ENCODE assay signal across 8 cellular contexts in genomic region chr2:95402004-95402369, GRCh38. TPM values are rescaled to one million over a fixed set of nuclear protein-coding genes. Genes with fewer than 3 reads are reported as not detected.
A peak's percentile ranks its signal among the peaks of the same experiment; 100 is the strongest.
DNase-seq lines count a peak whose midpoint lies in the region; ATAC-seq and TF ChIP-seq lines count a peak whose summit lies in the region.
"Not testable (repeated sequence)": the region's sequence is repeated elsewhere in the genome, so short reads cannot be mapped to it uniquely, and the experiment has no call there.

No MANE protein-coding gene starts in this region.

- POLR2A ChIA-PET in PC-9 (lab: Charles Lee; ENCODE audit: unreplicated experiment) = not testable (repeated sequence)

- H3K4me1 ChIP-seq in DOHH2 (ENCODE audit: control insufficient read depth, low read length) (peaks cover 13% of the 10 kb centered on the region), PC-9 (replicated peaks; ENCODE audit: insufficient read depth) (peaks cover 17% of the 10 kb centered on the region), adrenal gland (replicated peaks in 1 of 2) (peaks cover 13 to 15% of the 10 kb centered on the region in 2 donors), mucosa of stomach (ENCODE audit: control insufficient read depth, insufficient read depth, low read length) (peaks cover 14% of the 10 kb centered on the region), stomach smooth muscle (ENCODE audit: control insufficient read depth, insufficient read depth, low read length) (peaks cover 10% of the 10 kb centered on the region)
- not testable (repeated sequence) for H3K4me1 ChIP-seq in foreskin keratinocyte

- peak overlapping the region; percentile 95 for H3K9ac ChIP-seq in mucosa of stomach (ENCODE audit: low read length)
- peak overlapping the region; percentile 86 to 93 for H3K9ac ChIP-seq in stomach smooth muscle (ENCODE audit: low read length in 2 of 2)

- peak overlapping the region; percentile 98 for H2AFZ ChIP-seq in PC-9

- not testable (repeated sequence) for TF ChIP-seq POLR2A in adrenal gland (IDR thresholded peaks at IDR 0.05)

- 1 to 6% (median 2%) methylated on average over 6 to 10 of the region's 10 CpGs; no CpG with 5 or more reads in 1 of the 4 donors for WGBS in adrenal gland, 4 donors

- TSS peak; percentile 78 for BruUV-seq in PC-9 (replicated peaks; lab: Mats Ljungman, UMichigan)

- CTCF ChIA-PET in PC-9 (lab: Charles Lee) = interaction anchor here (0.5 to 1.5 kb wide), 3 partner anchors 13 to 321 kb away, joined by 3 to 7 read pairs (median 3); no protein-coding TSS in a partner anchor

- not testable (repeated sequence) for H3K27me3 ChIP-seq in DOHH2 (ENCODE audit: control insufficient read depth, low read length); PC-9 (ENCODE audit: insufficient read depth, low read depth); adrenal gland; foreskin keratinocyte; mucosa of stomach (ENCODE audit: control insufficient read depth, insufficient read depth, low read length); stomach smooth muscle (ENCODE audit: control insufficient read depth in 1 of 2, insufficient read depth in 2 of 2, low read length in 2 of 2)

- peaks cover 27% of the 10 kb centered on the region for H3K79me2 ChIP-seq in DOHH2 (ENCODE audit: control insufficient read depth, low read length)
- H3K79me2 ChIP-seq in PC-9 (ENCODE audit: low read depth) = peaks cover 29% of the 10 kb centered on the region

- peak overlapping the region; percentile 88 for H3K4me2 ChIP-seq in DOHH2 (ENCODE audit: low read length)
- peak overlapping the region; percentile 88 for H3K4me2 ChIP-seq in PC-9

- not testable (repeated sequence) for H3K27ac ChIP-seq in DOHH2 (ENCODE audit: low read depth, low read length); PC-9
- H3K27ac ChIP-seq in adrenal gland = peak overlapping the region in 3 of 5 donors; percentile 82 to 93 (median 86)
- peak overlapping the region; percentile 69 for H3K27ac ChIP-seq in foreskin keratinocyte
- peak overlapping the region; percentile 73 for H3K27ac ChIP-seq in stomach smooth muscle (ENCODE audit: low read length)

- ATAC-seq in GM21529 (IDR thresholded peaks at IDR 0.05; ENCODE audit: unreplicated experiment) (peak; percentile 24), HG03196 (IDR thresholded peaks at IDR 0.05; ENCODE audit: unreplicated experiment) (peak; percentile 13), foreskin keratinocyte (peak; percentile 71)

- not testable (repeated sequence) for H3K9me2 ChIP-seq in DOHH2 (replicated peaks; ENCODE audit: control insufficient read depth, low read length); PC-9 (ENCODE audit: insufficient read depth)

- intact Hi-C loops in PC-9 (cut with micrococcal nuclease; ENCODE audit: unreplicated experiment) = loop anchor here (2.0 to 5.0 kb wide), 2 partner anchors 87 to 170 kb away; no protein-coding TSS in a partner anchor
- intact Hi-C loops in adrenal gland (cut with DNase I) = not testable (repeated sequence)

- not testable (repeated sequence) for H3F3A ChIP-seq in DOHH2 (ENCODE audit: control insufficient read depth, insufficient read depth); PC-9 (ENCODE audit: insufficient read depth, low read depth)

- H3K9me3 ChIP-seq in DOHH2 (ENCODE audit: control insufficient read depth, insufficient read depth, low read length); PC-9 (ENCODE audit: insufficient read depth, low read depth); adrenal gland (replicated peaks in 1 of 3); mucosa of stomach (ENCODE audit: control insufficient read depth, low read length); stomach smooth muscle (ENCODE audit: control insufficient read depth in 2 of 2, low read length in 2 of 2): not testable (repeated sequence)

- peak; percentile 10 for TF ChIP-seq CTCF in DOHH2 (IDR thresholded peaks at IDR 0.05; ENCODE audit: low read depth, low read length, poor library complexity, severe bottlenecking)
- TF ChIP-seq CTCF in PC-9 (conservative IDR thresholded peaks at IDR 0.05); adrenal gland (IDR thresholded peaks at IDR 0.05): not testable (repeated sequence)
- TF ChIP-seq CTCF in foreskin keratinocyte (conservative IDR thresholded peaks at IDR 0.05) = peak; percentile 27

- not testable (repeated sequence) for H3K36me3 ChIP-seq in DOHH2 (ENCODE audit: control insufficient read depth, low read length); PC-9 (ENCODE audit: low read depth); adrenal gland (replicated peaks in 1 of 2); mucosa of stomach (ENCODE audit: control insufficient read depth, insufficient read depth, low read length); stomach smooth muscle (ENCODE audit: control insufficient read depth in 2 of 2, insufficient read depth in 2 of 2, low read length in 2 of 2)

- DNase-seq in PC-9 = peak in 1 of 2 experiments; percentile 44
- peak in 1 of 7 donors; percentile 40 for DNase-seq in adrenal gland
- DNase-seq in foreskin keratinocyte = not testable (repeated sequence)

- peak overlapping the region; percentile 98 for H3K4me3 ChIP-seq in DOHH2 (ENCODE audit: low read length)
- H3K4me3 ChIP-seq in PC-9 = peak overlapping the region; percentile 92
- peak overlapping the region; percentile 88 to 99 (median 95) for H3K4me3 ChIP-seq in adrenal gland
- H3K4me3 ChIP-seq in mucosa of stomach (ENCODE audit: low read length) = peak overlapping the region; percentile 99
- H3K4me3 ChIP-seq in stomach smooth muscle (ENCODE audit: low read length in 2 of 2) = peak overlapping the region; percentile 95 to 96

- H4K20me1 ChIP-seq in DOHH2 (ENCODE audit: control insufficient read depth, insufficient read depth, low read depth, low read length); PC-9 (ENCODE audit: insufficient read depth): not testable (repeated sequence)

RNA-seq across cellular contexts. Expression of gene FAHD2A, which starts 0.5 kb away (rescaled TPM):
- total RNA-seq in PC-9 (2021) = 23.0 and 28.7 TPM in 2 replicates
- 10 to 100 TPM; 12.9 to 35.2 (median 27.8) TPM for total RNA-seq in adrenal gland
- polyA plus RNA-seq in adrenal gland = 10 to 100 TPM; 22.6 to 28.6 (median 28.1) TPM
- 41.1 and 45.3 TPM in 2 replicates for total RNA-seq in foreskin keratinocyte
- 49.2 and 52.3 TPM in 2 replicates for polyA plus RNA-seq in foreskin keratinocyte

Comparison
In these comparisons a context has a peak if more than half of its experiments do, and no peak if none do; other contexts are left out.
1. ATAC-seq: peak in every context shown above with its lines; median percentile 71 in foreskin keratinocyte; 24 in GM21529; 13 in HG03196.